ENCODE assay signal across 2 cellular contexts in the genomic region with DNA sequence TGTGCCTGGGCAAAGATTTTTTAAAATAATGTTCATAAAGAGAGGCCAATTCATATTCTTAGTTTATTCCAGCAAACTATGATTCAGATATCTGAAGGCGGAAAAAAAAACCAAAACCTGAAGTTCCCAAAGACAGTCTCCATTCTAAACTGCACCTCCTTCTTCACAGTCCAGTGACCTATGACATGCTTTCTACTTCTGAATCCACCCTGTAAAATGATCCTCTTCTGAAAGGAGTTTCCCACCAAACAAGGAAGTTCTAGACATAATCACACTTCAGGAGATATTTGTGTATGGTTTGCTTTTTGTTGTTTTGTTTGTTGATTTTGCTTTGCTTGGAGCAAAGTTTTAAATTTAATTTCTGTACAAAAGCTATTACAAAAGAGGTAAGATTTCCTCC.
TF ChIP-seq lines count a peak whose summit lies in the region.

No MANE protein-coding gene starts in this region.

TF ChIP-seq in GM12878, 131 proteins besides CTCF, POLR2A, EP300 and RAD21:
- no peak for TF ChIP-seq NFYA (IDR thresholded peaks at IDR 0.05; ENCODE audit: borderline replicate concordance, low read depth, low read length)
- no peak for TF ChIP-seq SUZ12 (IDR thresholded peaks at IDR 0.05; ENCODE audit: unreplicated experiment)
- no peak for TF ChIP-seq HCFC1 (IDR thresholded peaks at IDR 0.05; ENCODE audit: low read length)
- TF ChIP-seq STAT3 (IDR thresholded peaks at IDR 0.05; ENCODE audit: low read depth, low read length) = no peak
- TF ChIP-seq IKZF2 (IDR thresholded peaks at IDR 0.05) = no peak

TF ChIP-seq in HepG2, 621 proteins besides CTCF, POLR2A, EP300 and RAD21:
- TF ChIP-seq, protein P1, sequence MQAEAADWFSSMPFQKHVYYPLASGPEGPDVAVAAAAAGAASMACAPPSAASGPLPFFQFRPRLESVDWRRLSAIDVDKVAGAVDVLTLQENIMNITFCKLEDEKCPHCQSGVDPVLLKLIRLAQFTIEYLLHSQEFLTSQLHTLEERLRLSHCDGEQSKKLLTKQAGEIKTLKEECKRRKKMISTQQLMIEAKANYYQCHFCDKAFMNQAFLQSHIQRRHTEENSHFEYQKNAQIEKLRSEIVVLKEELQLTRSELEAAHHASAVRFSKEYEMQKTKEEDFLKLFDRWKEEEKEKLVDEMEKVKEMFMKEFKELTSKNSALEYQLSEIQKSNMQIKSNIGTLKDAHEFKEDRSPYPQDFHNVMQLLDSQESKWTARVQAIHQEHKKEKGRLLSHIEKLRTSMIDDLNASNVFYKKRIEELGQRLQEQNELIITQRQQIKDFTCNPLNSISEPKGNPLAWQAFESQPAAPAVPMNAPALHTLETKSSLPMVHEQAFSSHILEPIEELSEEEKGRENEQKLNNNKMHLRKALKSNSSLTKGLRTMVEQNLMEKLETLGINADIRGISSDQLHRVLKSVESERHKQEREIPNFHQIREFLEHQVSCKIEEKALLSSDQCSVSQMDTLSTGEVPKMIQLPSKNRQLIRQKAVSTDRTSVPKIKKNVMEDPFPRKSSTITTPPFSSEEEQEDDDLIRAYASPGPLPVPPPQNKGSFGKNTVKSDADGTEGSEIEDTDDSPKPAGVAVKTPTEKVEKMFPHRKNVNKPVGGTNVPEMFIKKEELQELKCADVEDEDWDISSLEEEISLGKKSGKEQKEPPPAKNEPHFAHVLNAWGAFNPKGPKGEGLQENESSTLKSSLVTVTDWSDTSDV (CRISPR knock-in tag; IDR thresholded peaks at IDR 0.05) = no peak
- no peak for TF ChIP-seq TEAD3 (CRISPR knock-in tag; optimal IDR thresholded peaks at IDR 0.05; ENCODE audit: borderline replicate concordance)
- TF ChIP-seq, protein P2, sequence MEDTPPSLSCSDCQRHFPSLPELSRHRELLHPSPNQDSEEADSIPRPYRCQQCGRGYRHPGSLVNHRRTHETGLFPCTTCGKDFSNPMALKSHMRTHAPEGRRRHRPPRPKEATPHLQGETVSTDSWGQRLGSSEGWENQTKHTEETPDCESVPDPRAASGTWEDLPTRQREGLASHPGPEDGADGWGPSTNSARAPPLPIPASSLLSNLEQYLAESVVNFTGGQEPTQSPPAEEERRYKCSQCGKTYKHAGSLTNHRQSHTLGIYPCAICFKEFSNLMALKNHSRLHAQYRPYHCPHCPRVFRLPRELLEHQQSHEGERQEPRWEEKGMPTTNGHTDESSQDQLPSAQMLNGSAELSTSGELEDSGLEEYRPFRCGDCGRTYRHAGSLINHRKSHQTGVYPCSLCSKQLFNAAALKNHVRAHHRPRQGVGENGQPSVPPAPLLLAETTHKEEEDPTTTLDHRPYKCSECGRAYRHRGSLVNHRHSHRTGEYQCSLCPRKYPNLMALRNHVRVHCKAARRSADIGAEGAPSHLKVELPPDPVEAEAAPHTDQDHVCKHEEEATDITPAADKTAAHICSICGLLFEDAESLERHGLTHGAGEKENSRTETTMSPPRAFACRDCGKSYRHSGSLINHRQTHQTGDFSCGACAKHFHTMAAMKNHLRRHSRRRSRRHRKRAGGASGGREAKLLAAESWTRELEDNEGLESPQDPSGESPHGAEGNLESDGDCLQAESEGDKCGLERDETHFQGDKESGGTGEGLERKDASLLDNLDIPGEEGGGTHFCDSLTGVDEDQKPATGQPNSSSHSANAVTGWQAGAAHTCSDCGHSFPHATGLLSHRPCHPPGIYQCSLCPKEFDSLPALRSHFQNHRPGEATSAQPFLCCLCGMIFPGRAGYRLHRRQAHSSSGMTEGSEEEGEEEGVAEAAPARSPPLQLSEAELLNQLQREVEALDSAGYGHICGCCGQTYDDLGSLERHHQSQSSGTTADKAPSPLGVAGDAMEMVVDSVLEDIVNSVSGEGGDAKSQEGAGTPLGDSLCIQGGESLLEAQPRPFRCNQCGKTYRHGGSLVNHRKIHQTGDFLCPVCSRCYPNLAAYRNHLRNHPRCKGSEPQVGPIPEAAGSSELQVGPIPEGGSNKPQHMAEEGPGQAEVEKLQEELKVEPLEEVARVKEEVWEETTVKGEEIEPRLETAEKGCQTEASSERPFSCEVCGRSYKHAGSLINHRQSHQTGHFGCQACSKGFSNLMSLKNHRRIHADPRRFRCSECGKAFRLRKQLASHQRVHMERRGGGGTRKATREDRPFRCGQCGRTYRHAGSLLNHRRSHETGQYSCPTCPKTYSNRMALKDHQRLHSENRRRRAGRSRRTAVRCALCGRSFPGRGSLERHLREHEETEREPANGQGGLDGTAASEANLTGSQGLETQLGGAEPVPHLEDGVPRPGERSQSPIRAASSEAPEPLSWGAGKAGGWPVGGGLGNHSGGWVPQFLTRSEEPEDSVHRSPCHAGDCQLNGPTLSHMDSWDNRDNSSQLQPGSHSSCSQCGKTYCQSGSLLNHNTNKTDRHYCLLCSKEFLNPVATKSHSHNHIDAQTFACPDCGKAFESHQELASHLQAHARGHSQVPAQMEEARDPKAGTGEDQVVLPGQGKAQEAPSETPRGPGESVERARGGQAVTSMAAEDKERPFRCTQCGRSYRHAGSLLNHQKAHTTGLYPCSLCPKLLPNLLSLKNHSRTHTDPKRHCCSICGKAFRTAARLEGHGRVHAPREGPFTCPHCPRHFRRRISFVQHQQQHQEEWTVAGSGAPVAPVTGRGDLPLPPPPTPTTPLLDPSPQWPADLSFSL (CRISPR knock-in tag; IDR thresholded peaks at IDR 0.05) = no peak
